In the genomic region with DNA sequence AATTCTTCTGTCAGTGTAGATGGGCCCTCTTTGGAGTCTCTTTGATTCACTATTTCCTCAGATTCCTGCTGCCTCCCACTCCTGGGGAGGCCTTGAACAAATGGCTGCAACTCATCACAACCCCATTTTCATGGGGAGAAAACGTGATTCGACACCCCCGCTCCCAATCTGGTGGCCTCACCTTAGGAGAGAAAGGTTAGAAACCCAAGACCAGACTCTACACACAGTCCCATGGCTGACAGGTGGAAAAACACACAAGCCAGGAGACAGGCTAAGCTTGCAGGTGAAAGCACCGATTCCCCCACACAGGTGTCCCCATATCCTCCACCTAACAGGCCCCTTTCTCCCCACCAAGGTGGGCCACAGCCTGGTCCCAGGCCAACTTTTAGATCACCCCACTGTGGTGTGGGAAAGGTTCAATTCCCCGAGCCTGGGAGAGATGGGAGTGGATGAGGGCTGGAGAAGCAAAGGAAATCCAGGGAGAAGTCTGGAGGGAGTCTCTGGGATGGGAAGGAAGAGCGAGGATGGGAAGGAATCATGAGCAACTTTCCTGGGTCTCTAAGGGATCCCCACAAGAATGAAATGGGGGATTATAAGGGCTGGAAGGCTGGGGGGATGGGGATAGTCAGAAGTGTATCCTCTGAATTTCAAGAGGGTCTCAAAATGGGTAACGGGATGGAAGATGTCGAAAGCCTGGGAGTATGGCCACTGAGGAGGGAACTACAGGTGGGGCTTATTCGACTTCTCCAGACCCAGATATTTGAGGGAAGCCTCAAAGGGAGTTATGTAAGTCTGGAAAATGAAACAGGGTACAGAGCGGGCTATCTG, we compare ENCODE assay signal across 8 cellular contexts. TPM values are rescaled to one million over a fixed set of nuclear protein-coding genes. Genes with fewer than 3 reads are reported as not detected.
A peak's percentile ranks its signal among the peaks of the same experiment; 100 is the strongest.
DNase-seq lines count a peak whose midpoint lies in the region; TF ChIP-seq lines count a peak whose summit lies in the region.

No MANE protein-coding gene starts in this region.

- H3K36me3 Mint-ChIP-seq in T-helper 1 cell treated with Interleukin-12 subunit alpha and Interleukin-12 subunit beta and Interleukin-4 antibody, amounts not matched to agents 30 μg/mL and 1 μg/mL, for 36 hours (ENCODE audit: low read depth), result peaks cover 24% of the 10 kb centered on the region
- H3K36me3 Mint-ChIP-seq in activated naive CD8-positive, alpha-beta T cell, result peaks cover 35% of the 10 kb centered on the region

- H3K27me3 Mint-ChIP-seq in T-helper 1 cell treated with Interleukin-12 subunit alpha and Interleukin-12 subunit beta and Interleukin-4 antibody, amounts not matched to agents 30 μg/mL and 1 μg/mL, for 36 hours (ENCODE audit: low read depth), result no peaks in the 10 kb centered on the region
- no peaks in the 10 kb centered on the region for H3K27me3 Mint-ChIP-seq in activated naive CD8-positive, alpha-beta T cell

- H3K9ac ChIP-seq in iPS-20b (ENCODE audit: low read depth, low read length), result peak overlapping the region; percentile 97

- H3K9me3 ChIP-seq in iPS-20b (ENCODE audit: insufficient read depth, low read depth, low read length) (no peaks in the 10 kb centered on the region), stomach (no peaks in the 10 kb centered on the region)

- H3K4me3 ChIP-seq in iPS-20b (ENCODE audit: low read length) (peak overlapping the region; percentile 94), stomach (peak overlapping the region; percentile 77 to 99 (median 92))

- H3K9me3 Mint-ChIP-seq in T-helper 1 cell treated with Interleukin-12 subunit alpha and Interleukin-12 subunit beta and Interleukin-4 antibody, amounts not matched to agents 30 μg/mL and 1 μg/mL, for 36 hours, result no peaks in the 10 kb centered on the region
- no peaks in the 10 kb centered on the region for H3K9me3 Mint-ChIP-seq in activated naive CD8-positive, alpha-beta T cell (ENCODE audit: low read depth)

- peak overlapping the region; percentile 96 for H3K27ac Mint-ChIP-seq in T-helper 1 cell treated with Interleukin-12 subunit alpha and Interleukin-12 subunit beta and Interleukin-4 antibody, amounts not matched to agents 30 μg/mL and 1 μg/mL, for 36 hours
- H3K27ac Mint-ChIP-seq in activated naive CD8-positive, alpha-beta T cell, result peak overlapping the region; percentile 97

- no peak overlapping the region for H3K27ac ChIP-seq in iPS-20b (ENCODE audit: low read length)
- peak overlapping the region; percentile 92 to 97 (median 96) for H3K27ac ChIP-seq in stomach

- no peak for TF ChIP-seq CTCF in stomach (IDR thresholded peaks at IDR 0.05)

- peaks cover 72% of the 10 kb centered on the region for H3K4me1 Mint-ChIP-seq in T-helper 1 cell treated with Interleukin-12 subunit alpha and Interleukin-12 subunit beta and Interleukin-4 antibody, amounts not matched to agents 30 μg/mL and 1 μg/mL, for 36 hours (ENCODE audit: low read depth)
- peaks cover 82% of the 10 kb centered on the region for H3K4me1 Mint-ChIP-seq in activated naive CD8-positive, alpha-beta T cell (ENCODE audit: low read depth)

- intact Hi-C loops in stomach (cut with DNase I; ENCODE audit: low total_unique reads), result no loop called here

- DNase-seq in T-helper 1 cell, result no peak
- DNase-seq in stomach, result no peak
- no peak for DNase-seq in NCI-H2029 treated with DMSO at 0.1 percent for 48 hours (lab: John Stamatoyannopoulos, UW)
- no peak for DNase-seq in occipital lobe (lab: John Stamatoyannopoulos, UW)
- no peak for DNase-seq in foreskin melanocyte

- no peak for TF ChIP-seq POLR2A in stomach (IDR thresholded peaks at IDR 0.05)

- peaks cover 21% of the 10 kb centered on the region for H3K4me1 ChIP-seq in iPS-20b (ENCODE audit: insufficient read depth, low read length)
- peaks cover 57 to 86% (median 78%) of the 10 kb centered on the region in 4 donors for H3K4me1 ChIP-seq in stomach

- H3K4me3 Mint-ChIP-seq in T-helper 1 cell treated with Interleukin-12 subunit alpha and Interleukin-12 subunit beta and Interleukin-4 antibody, amounts not matched to agents 30 μg/mL and 1 μg/mL, for 36 hours, result peak overlapping the region; percentile 99
- peak overlapping the region; percentile 99 for H3K4me3 Mint-ChIP-seq in activated naive CD8-positive, alpha-beta T cell

- WGBS in stomach, 5 donors, result 12 to 27% (median 16%) methylated on average over 10 of the region's 10 CpGs

- H3K27me3 ChIP-seq in iPS-20b (ENCODE audit: insufficient read depth, low read length) (no peaks in the 10 kb centered on the region), stomach (no peaks in the 10 kb centered on the region)

- TF ChIP-seq EP300 in stomach (IDR thresholded peaks at IDR 0.05), result no peak

- H3K36me3 ChIP-seq in iPS-20b (ENCODE audit: insufficient read depth, low read depth, low read length) (peaks cover 42% of the 10 kb centered on the region), stomach (peaks cover 3 to 26% (median 24%) of the 10 kb centered on the region in 4 donors)

RNA-seq across cellular contexts. Expression of a gene that starts 0.9 kb away (rescaled TPM):
- total RNA-seq in stomach, result 10 to 100 TPM in 2 of 5 donors, 1 to 10 TPM in 3; 1.8 to 20.0 (median 7.2) TPM
- 1 to 10 TPM; 2.6 to 3.1 (median 3.1) TPM for polyA plus RNA-seq in stomach
- 1.2 TPM for total RNA-seq in occipital lobe

RNA-seq across cellular contexts. Expression of a gene that starts 1.1 kb away (rescaled TPM):
- total RNA-seq in stomach, result 10 to 100 TPM in 4 of 5 donors, 1 to 10 TPM in 1; 2.3 to 33.8 (median 15.6) TPM
- 1 to 10 TPM; 4.9 to 8.2 (median 7.8) TPM for polyA plus RNA-seq in stomach
- 18.1 TPM for total RNA-seq in occipital lobe
